Comparison of ENCODE assay signal across 1 cellular context in genomic region chr20:63748356-63749270, GRCh38.
TF ChIP-seq lines count a peak whose summit lies in the region.

No MANE protein-coding gene starts in this region.

TF ChIP-seq in H1, 55 proteins besides CTCF, POLR2A, EP300 and RAD21:
- TF ChIP-seq CHD7 (IDR thresholded peaks at IDR 0.05; ENCODE audit: insufficient replicate concordance, low read length) (no peak), POLR2AphosphoS5 (IDR thresholded peaks at IDR 0.05; ENCODE audit: low read depth, low read length) (no peak), RFX5 (IDR thresholded peaks at IDR 0.05; ENCODE audit: borderline replicate concordance, low read depth, low read length) (no peak), BACH1 (IDR thresholded peaks at IDR 0.05; ENCODE audit: low read length) (no peak), CHD2 (IDR thresholded peaks at IDR 0.05; ENCODE audit: low read length) (no peak), SIX5 (IDR thresholded peaks at IDR 0.05; ENCODE audit: low read depth, low read length) (no peak), CHD1 (IDR thresholded peaks at IDR 0.05; ENCODE audit: low read depth, low read length) (no peak), ZNF274 (IDR thresholded peaks at IDR 0.05; ENCODE audit: borderline replicate concordance, extremely low read depth, low read length) (no peak), CEBPB (IDR thresholded peaks at IDR 0.05; ENCODE audit: low read depth, low read length) (no peak), GABPA (IDR thresholded peaks at IDR 0.05; ENCODE audit: borderline replicate concordance, insufficient read depth, low read length) (no peak), PHF8 (conservative IDR thresholded peaks at IDR 0.05; ENCODE audit: low read depth, low read length) (no peak), CTBP2 (IDR thresholded peaks at IDR 0.05; ENCODE audit: borderline replicate concordance, insufficient read depth, insufficient read length, low read length) (no peak), EGR1 (IDR thresholded peaks at IDR 0.05; ENCODE audit: borderline replicate concordance, low read depth, low read length) (no peak), CREB1 (IDR thresholded peaks at IDR 0.05) (no peak), NRF1 (IDR thresholded peaks at IDR 0.05; ENCODE audit: low read depth, low read length) (no peak), TCF12 (IDR thresholded peaks at IDR 0.05; ENCODE audit: low read depth, low read length) (no peak)
